14 cellular contexts compared by ENCODE assay signal in genomic region chr1:147189514-147189913, GRCh38. TPM values are rescaled to one million over a fixed set of nuclear protein-coding genes. Genes with fewer than 3 reads are reported as not detected.
DNase-seq lines count a peak whose midpoint lies in the region; ATAC-seq and TF ChIP-seq lines count a peak whose summit lies in the region.
"Had no signal": no experiment of that assay in that cellular context is flagged by ENCODE, and none has a peak within 500 bp of the region (broad histone marks: within the 10 kb centered on the region; RNA-seq: fewer than 3 reads in every experiment).

No MANE protein-coding gene starts in this region.

- TF ChIP-seq CTCF in mesothelial cell of epicardium (IDR thresholded peaks at IDR 0.05; ENCODE audit: unreplicated experiment) = no peak
- TF ChIP-seq CTCF in CD4-positive, alpha-beta T cell (IDR thresholded peaks at IDR 0.05) = no peak

- peaks cover 4% of the 10 kb centered on the region for H3K36me3 Mint-ChIP-seq in mesothelial cell of epicardium
- no peaks in the 10 kb centered on the region for H3K36me3 Mint-ChIP-seq in CD4-positive, alpha-beta T cell (ENCODE audit: low read depth)

- CTCF ChIA-PET in CD4-positive, alpha-beta T cell (lab: Charles Lee) = no interaction called here

- no peak overlapping the region for H3K27ac ChIP-seq in CD4-positive, alpha-beta T cell (ENCODE audit: low read depth, low read length)
- H3K27ac ChIP-seq: 22Rv1, BLaER1, GM23248 had no signal

- no peaks in the 10 kb centered on the region for H3K27me3 ChIP-seq in CD4-positive, alpha-beta T cell (ENCODE audit: control insufficient read depth, insufficient read depth, low read length)
- H3K27me3 ChIP-seq: BLaER1 had no signal

- intact Hi-C loops in CD4-positive, alpha-beta T cell (cut with DNase I, micrococcal nuclease) = no loop called here

- no peaks in the 10 kb centered on the region for H3K9me3 ChIP-seq in CD4-positive, alpha-beta T cell (ENCODE audit: control insufficient read depth, low read length)

- H3K27me3 Mint-ChIP-seq in mesothelial cell of epicardium (ENCODE audit: low read depth) = no peaks in the 10 kb centered on the region
- H3K27me3 Mint-ChIP-seq in CD4-positive, alpha-beta T cell = no peaks in the 10 kb centered on the region

- peak; percentile 21 for DNase-seq in DMS53 (lab: John Stamatoyannopoulos, UW)
- DNase-seq in DMS53 treated with DMSO at 0.1 percent for 48 hours (lab: John Stamatoyannopoulos, UW; ENCODE audit: unreplicated experiment) = no peak
- DNase-seq in globus pallidus (ENCODE audit: low spot score) = peak; percentile 32
- peak; percentile 54 for DNase-seq in medulla oblongata (ENCODE audit: extremely low spot score)
- DNase-seq in mesothelial cell of epicardium (ENCODE audit: low spot score in 2 of 2, unreplicated experiment in 2 of 2) = no peak
- DNase-seq in NCI-H748 (lab: John Stamatoyannopoulos, UW; ENCODE audit: unreplicated experiment) = no peak
- no peak for DNase-seq in CD4-positive, alpha-beta T cell
- DNase-seq: DMS79, GM23248, H7, IMR-90 had no signal

- no peak for ATAC-seq in CD4-positive, alpha-beta T cell (ENCODE audit: poor library complexity)
- ATAC-seq: GM12878 had no signal

- no peak overlapping the region for H3K27ac Mint-ChIP-seq in mesothelial cell of epicardium
- no peak overlapping the region for H3K27ac Mint-ChIP-seq in CD4-positive, alpha-beta T cell

- peaks cover 6% of the 10 kb centered on the region for H3K9me3 Mint-ChIP-seq in mesothelial cell of epicardium
- no peaks in the 10 kb centered on the region for H3K9me3 Mint-ChIP-seq in CD4-positive, alpha-beta T cell

- H3K4me3 Mint-ChIP-seq in mesothelial cell of epicardium = no peak overlapping the region
- no peak overlapping the region for H3K4me3 Mint-ChIP-seq in CD4-positive, alpha-beta T cell

- H3K4me1 Mint-ChIP-seq in mesothelial cell of epicardium = no peaks in the 10 kb centered on the region
- no peaks in the 10 kb centered on the region for H3K4me1 Mint-ChIP-seq in CD4-positive, alpha-beta T cell (ENCODE audit: low read depth)

- POLR2A ChIA-PET in CD4-positive, alpha-beta T cell (lab: Charles Lee) = no interaction called here

RNA-seq across cellular contexts. Expression of gene PRKAB2, which starts 17.2 kb away (rescaled TPM):
- 15.2 to 17.3 TPM (median 16.4 TPM) in 3 replicates for total RNA-seq in mesothelial cell of epicardium
- total RNA-seq in CD4-positive, alpha-beta T cell = 1 to 10 TPM; 7.4 to 9.6 TPM

RNA-seq across cellular contexts. Expression of gene FMO5, which starts 35.6 kb away (rescaled TPM):
- total RNA-seq in mesothelial cell of epicardium = 0.73 to 1.7 TPM (median 0.97 TPM) in 3 replicates
- total RNA-seq in CD4-positive, alpha-beta T cell = under 1 TPM; 0.41 to 0.67 TPM

RNA-seq across cellular contexts. Expression of gene CHD1L, which starts 53.0 kb away (rescaled TPM):
- 66.5 to 67.5 TPM (median 67.4 TPM) in 3 replicates for total RNA-seq in mesothelial cell of epicardium
- 10 to 100 TPM; 22.0 to 22.8 TPM for total RNA-seq in CD4-positive, alpha-beta T cell

Comparison
In these comparisons a context has a peak if more than half of its experiments do, and no peak if none do; other contexts are left out.
1. DNase-seq: peak in DMS53 (single experiment), globus pallidus (single experiment) and medulla oblongata (single experiment); none in DMS53 treated with DMSO at 0.1 percent for 48 hours (single experiment), mesothelial cell of epicardium (0 of 2), NCI-H748 (single experiment) and CD4-positive, alpha-beta T cell (0 of 10).